ENCODE assay signal across 1 cellular context in the genomic region with DNA sequence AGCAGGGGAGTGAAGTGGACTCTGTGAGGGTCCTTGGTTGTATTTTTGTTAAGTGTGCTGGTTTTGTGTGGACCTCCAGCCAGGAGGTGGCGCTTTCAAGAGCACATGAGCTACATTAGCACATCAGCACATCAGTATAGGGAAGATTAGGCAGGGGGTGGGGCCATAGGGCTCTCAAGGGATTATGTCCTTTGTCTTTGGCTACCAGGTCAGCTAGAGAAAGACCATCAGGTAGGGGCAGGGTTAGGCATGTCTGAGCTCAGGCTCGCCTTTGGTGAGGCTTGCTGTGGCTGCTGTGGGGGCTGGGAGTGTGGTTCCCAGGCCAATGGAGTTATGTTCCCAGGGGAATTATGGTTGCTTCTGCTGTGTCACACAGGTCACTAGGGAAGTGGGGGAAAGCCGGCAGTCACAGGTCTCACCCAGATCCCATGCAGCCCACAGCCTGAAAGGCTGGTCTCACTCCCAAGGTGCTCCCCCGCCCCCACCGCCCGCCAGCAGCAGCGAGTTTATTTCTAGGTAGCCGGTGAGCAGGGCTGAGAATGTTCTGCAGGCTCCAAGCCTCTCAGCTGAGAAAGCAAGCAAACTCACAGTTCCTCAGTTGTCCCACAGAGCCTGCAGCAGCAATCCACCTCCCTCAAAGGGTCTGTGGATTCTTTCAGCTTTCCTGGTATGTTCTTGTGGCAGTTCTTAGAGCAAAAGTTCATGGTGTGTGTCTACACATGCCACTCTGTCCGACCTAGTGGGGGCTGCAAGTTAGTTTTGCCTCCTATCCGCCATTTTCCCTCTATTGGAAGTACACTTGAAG.
TF ChIP-seq lines count a peak whose summit lies in the region.

No MANE protein-coding gene starts in this region.

TF ChIP-seq in GM12878, 131 proteins besides CTCF, POLR2A, EP300 and RAD21 (continues in another document):
- no peak for TF ChIP-seq MYC (IDR thresholded peaks at IDR 0.05; ENCODE audit: insufficient read depth, insufficient read length, insufficient replicate concordance, low read length, severe bottlenecking)
- peak; percentile 45; the same call in 1 of the 2 replicates for TF ChIP-seq ATF7 (IDR thresholded peaks at IDR 0.05; ENCODE audit: low read depth)
- TF ChIP-seq, protein P1, sequence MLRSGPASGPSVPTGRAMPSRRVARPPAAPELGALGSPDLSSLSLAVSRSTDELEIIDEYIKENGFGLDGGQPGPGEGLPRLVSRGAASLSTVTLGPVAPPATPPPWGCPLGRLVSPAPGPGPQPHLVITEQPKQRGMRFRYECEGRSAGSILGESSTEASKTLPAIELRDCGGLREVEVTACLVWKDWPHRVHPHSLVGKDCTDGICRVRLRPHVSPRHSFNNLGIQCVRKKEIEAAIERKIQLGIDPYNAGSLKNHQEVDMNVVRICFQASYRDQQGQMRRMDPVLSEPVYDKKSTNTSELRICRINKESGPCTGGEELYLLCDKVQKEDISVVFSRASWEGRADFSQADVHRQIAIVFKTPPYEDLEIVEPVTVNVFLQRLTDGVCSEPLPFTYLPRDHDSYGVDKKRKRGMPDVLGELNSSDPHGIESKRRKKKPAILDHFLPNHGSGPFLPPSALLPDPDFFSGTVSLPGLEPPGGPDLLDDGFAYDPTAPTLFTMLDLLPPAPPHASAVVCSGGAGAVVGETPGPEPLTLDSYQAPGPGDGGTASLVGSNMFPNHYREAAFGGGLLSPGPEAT (IDR thresholded peaks at IDR 0.05; ENCODE audit: low read depth) = 0 out of 2 replicates have a peak, but pooled peaks have one; percentile 35
- peak; percentile 55; the same call in 1 of the 2 replicates for TF ChIP-seq IKZF1 (conservative IDR thresholded peaks at IDR 0.05)
- no peak for TF ChIP-seq SUPT20H (IDR thresholded peaks at IDR 0.05; ENCODE audit: borderline replicate concordance, control insufficient read depth, low read depth, low read length)
- peak; percentile 80 for TF ChIP-seq GATAD2B (conservative IDR thresholded peaks at IDR 0.05; ENCODE audit: low read depth)
- TF ChIP-seq USF2 (IDR thresholded peaks at IDR 0.05; ENCODE audit: borderline replicate concordance, low read depth, low read length) = no peak
- TF ChIP-seq E4F1 (IDR thresholded peaks at IDR 0.05; ENCODE audit: borderline replicate concordance, partially characterized antibody) = no peak
- TF ChIP-seq POLR2AphosphoS5 (IDR thresholded peaks at IDR 0.05; ENCODE audit: low read length) = no peak
- TF ChIP-seq BCL11A (IDR thresholded peaks at IDR 0.05; ENCODE audit: low read depth, low read length) = no peak
- TF ChIP-seq CUX1 (IDR thresholded peaks at IDR 0.05; ENCODE audit: insufficient replicate concordance, low read depth, low read length) = no peak
- no peak for TF ChIP-seq PAX5 (IDR thresholded peaks at IDR 0.05; ENCODE audit: borderline replicate concordance, low read depth, low read length)
- no peak for TF ChIP-seq ZNF217 (IDR thresholded peaks at IDR 0.05)
- peak; percentile 98 for TF ChIP-seq MEF2B (IDR thresholded peaks at IDR 0.05; ENCODE audit: partially characterized antibody, poor library complexity, severe bottlenecking)
- no peak for TF ChIP-seq FOXM1 (IDR thresholded peaks at IDR 0.05; ENCODE audit: low read depth, low read length)
- TF ChIP-seq SMC3 (IDR thresholded peaks at IDR 0.05; ENCODE audit: borderline replicate concordance, low read length) = peak; percentile 33; the same call in 1 of the 2 replicates
- TF ChIP-seq EGR1 (IDR thresholded peaks at IDR 0.05; ENCODE audit: borderline replicate concordance in 1 of 2, low read depth in 2 of 2, low read length in 2 of 2) = no peak
- no peak for TF ChIP-seq ZNF24 (IDR thresholded peaks at IDR 0.05)
- TF ChIP-seq PAX8 (IDR thresholded peaks at IDR 0.05) = no peak
- TF ChIP-seq CBFB (IDR thresholded peaks at IDR 0.05; ENCODE audit: low read depth) = no peak
- 0 out of 2 replicates have a peak, but pooled peaks have one; percentile 32 for TF ChIP-seq HDGF (IDR thresholded peaks at IDR 0.05)
- TF ChIP-seq, protein P2, sequence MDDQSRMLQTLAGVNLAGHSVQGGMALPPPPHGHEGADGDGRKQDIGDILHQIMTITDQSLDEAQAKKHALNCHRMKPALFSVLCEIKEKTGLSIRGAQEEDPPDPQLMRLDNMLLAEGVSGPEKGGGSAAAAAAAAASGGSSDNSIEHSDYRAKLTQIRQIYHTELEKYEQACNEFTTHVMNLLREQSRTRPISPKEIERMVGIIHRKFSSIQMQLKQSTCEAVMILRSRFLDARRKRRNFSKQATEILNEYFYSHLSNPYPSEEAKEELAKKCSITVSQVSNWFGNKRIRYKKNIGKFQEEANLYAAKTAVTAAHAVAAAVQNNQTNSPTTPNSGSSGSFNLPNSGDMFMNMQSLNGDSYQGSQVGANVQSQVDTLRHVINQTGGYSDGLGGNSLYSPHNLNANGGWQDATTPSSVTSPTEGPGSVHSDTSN (IDR thresholded peaks at IDR 0.05; ENCODE audit: insufficient replicate concordance, low read depth, low read length) = no peak
- no peak for TF ChIP-seq MXI1 (IDR thresholded peaks at IDR 0.05; ENCODE audit: low read depth, low read length)
- TF ChIP-seq CREM (IDR thresholded peaks at IDR 0.05; ENCODE audit: low read depth) = no peak
- TF ChIP-seq USF1 (IDR thresholded peaks at IDR 0.05; ENCODE audit: borderline replicate concordance, extremely low read length, insufficient read depth, low read depth, low read length) = no peak
- no peak for TF ChIP-seq TCF3 (IDR thresholded peaks at IDR 0.05; ENCODE audit: borderline replicate concordance, insufficient read depth, low read depth, low read length)
- TF ChIP-seq ESRRA (IDR thresholded peaks at IDR 0.05; ENCODE audit: low read length) = no peak
- 0 out of 2 replicates have a peak, but pooled peaks have one; percentile 23 for TF ChIP-seq MTA2 (IDR thresholded peaks at IDR 0.05; ENCODE audit: low read depth)
- TF ChIP-seq E2F8 (IDR thresholded peaks at IDR 0.05; ENCODE audit: low read depth, partially characterized antibody) = no peak
- TF ChIP-seq DPF2 (IDR thresholded peaks at IDR 0.05) = no peak
- TF ChIP-seq GABPA (IDR thresholded peaks at IDR 0.05; ENCODE audit: low read depth) = no peak
- TF ChIP-seq NFXL1 (IDR thresholded peaks at IDR 0.05; ENCODE audit: borderline replicate concordance) = no peak
- TF ChIP-seq RUNX3 (IDR thresholded peaks at IDR 0.05; ENCODE audit: low read length) = no peak
- TF ChIP-seq BHLHE40 (IDR thresholded peaks at IDR 0.05; ENCODE audit: borderline replicate concordance in 1 of 2, low read depth in 2 of 2, low read length in 1 of 2) = peak in 1 of 2 experiments; percentile 16; a peak in 1 of 4 replicates
- TF ChIP-seq, protein P3, sequence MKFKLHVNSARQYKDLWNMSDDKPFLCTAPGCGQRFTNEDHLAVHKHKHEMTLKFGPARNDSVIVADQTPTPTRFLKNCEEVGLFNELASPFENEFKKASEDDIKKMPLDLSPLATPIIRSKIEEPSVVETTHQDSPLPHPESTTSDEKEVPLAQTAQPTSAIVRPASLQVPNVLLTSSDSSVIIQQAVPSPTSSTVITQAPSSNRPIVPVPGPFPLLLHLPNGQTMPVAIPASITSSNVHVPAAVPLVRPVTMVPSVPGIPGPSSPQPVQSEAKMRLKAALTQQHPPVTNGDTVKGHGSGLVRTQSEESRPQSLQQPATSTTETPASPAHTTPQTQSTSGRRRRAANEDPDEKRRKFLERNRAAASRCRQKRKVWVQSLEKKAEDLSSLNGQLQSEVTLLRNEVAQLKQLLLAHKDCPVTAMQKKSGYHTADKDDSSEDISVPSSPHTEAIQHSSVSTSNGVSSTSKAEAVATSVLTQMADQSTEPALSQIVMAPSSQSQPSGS (IDR thresholded peaks at IDR 0.05; ENCODE audit: low read length) = no peak
- TF ChIP-seq, protein P4, sequence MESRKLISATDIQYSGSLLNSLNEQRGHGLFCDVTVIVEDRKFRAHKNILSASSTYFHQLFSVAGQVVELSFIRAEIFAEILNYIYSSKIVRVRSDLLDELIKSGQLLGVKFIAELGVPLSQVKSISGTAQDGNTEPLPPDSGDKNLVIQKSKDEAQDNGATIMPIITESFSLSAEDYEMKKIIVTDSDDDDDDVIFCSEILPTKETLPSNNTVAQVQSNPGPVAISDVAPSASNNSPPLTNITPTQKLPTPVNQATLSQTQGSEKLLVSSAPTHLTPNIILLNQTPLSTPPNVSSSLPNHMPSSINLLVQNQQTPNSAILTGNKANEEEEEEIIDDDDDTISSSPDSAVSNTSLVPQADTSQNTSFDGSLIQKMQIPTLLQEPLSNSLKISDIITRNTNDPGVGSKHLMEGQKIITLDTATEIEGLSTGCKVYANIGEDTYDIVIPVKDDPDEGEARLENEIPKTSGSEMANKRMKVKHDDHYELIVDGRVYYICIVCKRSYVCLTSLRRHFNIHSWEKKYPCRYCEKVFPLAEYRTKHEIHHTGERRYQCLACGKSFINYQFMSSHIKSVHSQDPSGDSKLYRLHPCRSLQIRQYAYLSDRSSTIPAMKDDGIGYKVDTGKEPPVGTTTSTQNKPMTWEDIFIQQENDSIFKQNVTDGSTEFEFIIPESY (IDR thresholded peaks at IDR 0.05) = no peak
